ENCODE assay signal across 16 cellular contexts in the genomic region with DNA sequence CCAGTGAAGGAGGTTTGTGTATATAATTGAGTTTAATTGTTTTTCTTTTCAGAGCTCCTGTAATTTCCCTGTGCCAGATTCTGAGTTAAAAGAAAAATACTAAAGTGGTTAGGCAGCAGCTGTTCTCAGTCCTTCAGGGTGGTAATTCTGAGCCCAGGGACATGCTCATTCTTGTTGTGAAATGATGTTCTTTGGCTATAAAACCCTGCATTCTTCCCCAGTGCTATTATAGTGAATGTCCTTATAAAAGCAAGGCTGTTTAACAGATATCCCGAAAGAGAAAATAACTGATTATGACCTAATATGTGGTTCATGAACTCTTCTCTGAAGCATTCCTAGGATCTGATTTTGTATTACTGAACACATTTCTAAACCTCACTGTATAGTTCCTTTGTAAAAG. TPM values are rescaled to one million over a fixed set of nuclear protein-coding genes. Genes with fewer than 3 reads are reported as not detected.
DNase-seq lines count a peak whose midpoint lies in the region; TF ChIP-seq lines count a peak whose summit lies in the region.
"Had no signal": no experiment of that assay in that cellular context is flagged by ENCODE, and none has a peak within 500 bp of the region (broad histone marks: within the 10 kb centered on the region; RNA-seq: fewer than 3 reads in every experiment).

No MANE protein-coding gene starts in this region.

- no peak overlapping the region for H3K4me3 ChIP-seq in breast epithelium
- no peak overlapping the region for H3K4me3 ChIP-seq in skeletal muscle satellite cell (ENCODE audit: low read length)
- H3K4me3 ChIP-seq: neural progenitor cell, spleen, testis had no signal

- DNase-seq in MCF 10A (ENCODE audit: unreplicated experiment), result no peak
- DNase-seq in breast epithelium (ENCODE audit: low spot score in 2 of 2), result no peak
- DNase-seq in NCI-H524 treated with DMSO at 0.1 percent for 48 hours (lab: John Stamatoyannopoulos, UW), result peak; percentile 69
- peak; percentile 35 for DNase-seq in fibroblast of gingiva (ENCODE audit: low read depth)
- no peak for DNase-seq in T-helper 9 cell
- DNase-seq in activated CD4-positive, alpha-beta T cell treated with anti-CD3 and anti-CD28 coated beads for 1 hour, result no peak
- no peak for DNase-seq in activated T-cell treated with anti-CD3 and anti-CD28 coated beads, Interleukin-2, amount 50 U/mL, for 1 hour
- DNase-seq: activated CD8-positive, alpha-beta T cell treated with anti-CD3 and anti-CD28 coated beads, Interleukin-2, amount 10 ng/mL, durations not matched to agents 7 days and 5 days; activated gamma-delta T cell treated with Interleukin-2 at 50 U/mL for 16 hours; hippocampal formation; NCI-H774; RPMI8226; spleen; testis had no signal

- H3K4me1 ChIP-seq in breast epithelium, result no peaks in the 10 kb centered on the region
- H3K4me1 ChIP-seq in skeletal muscle satellite cell (ENCODE audit: control insufficient read depth, insufficient read depth, low read length), result peaks cover 39% of the 10 kb centered on the region
- H3K4me1 ChIP-seq: neural progenitor cell, spleen, testis had no signal

- H3K27me3 ChIP-seq in breast epithelium (no peaks in the 10 kb centered on the region), skeletal muscle satellite cell (ENCODE audit: control insufficient read depth, insufficient read depth, low read length) (no peaks in the 10 kb centered on the region)
- H3K27me3 ChIP-seq: neural progenitor cell, spleen, testis had no signal

- no peak overlapping the region for H3K4me3 Mint-ChIP-seq in MCF 10A (ENCODE audit: unreplicated experiment)
- H3K4me3 Mint-ChIP-seq: activated CD8-positive, alpha-beta T cell treated with anti-CD3 and anti-CD28 coated beads, Interleukin-2, amount 10 ng/mL, durations not matched to agents 7 days and 5 days; neural progenitor cell had no signal

- H3K4me2 ChIP-seq in skeletal muscle satellite cell (ENCODE audit: low read length), result peak overlapping the region; percentile 63
- H3K4me2 ChIP-seq: neural progenitor cell had no signal

- H3K27ac ChIP-seq in breast epithelium, result no peak overlapping the region
- H3K27ac ChIP-seq: neural progenitor cell, spleen, testis had no signal

- CTCF ChIA-PET in MCF 10A (lab: Yijun Ruan, JAX), result no interaction called here

- peaks cover 5% of the 10 kb centered on the region for H3K4me1 Mint-ChIP-seq in MCF 10A (ENCODE audit: insufficient read depth, unreplicated experiment)

- no peaks in the 10 kb centered on the region for H3K36me3 Mint-ChIP-seq in MCF 10A (ENCODE audit: insufficient read depth, unreplicated experiment)

- no peak for TF ChIP-seq POLR2A in breast epithelium (IDR thresholded peaks at IDR 0.05)

- H3K27me3 Mint-ChIP-seq in MCF 10A (ENCODE audit: insufficient read depth, unreplicated experiment), result no peaks in the 10 kb centered on the region

- no peaks in the 10 kb centered on the region for H3K36me3 ChIP-seq in breast epithelium
- H3K36me3 ChIP-seq in skeletal muscle satellite cell (ENCODE audit: insufficient read depth, low read length), result no peaks in the 10 kb centered on the region
- H3K36me3 ChIP-seq: neural progenitor cell, spleen had no signal

- H3K27ac Mint-ChIP-seq in MCF 10A (ENCODE audit: low read depth, unreplicated experiment), result peak overlapping the region; percentile 49
- H3K27ac Mint-ChIP-seq: activated CD8-positive, alpha-beta T cell treated with anti-CD3 and anti-CD28 coated beads, Interleukin-2, amount 10 ng/mL, durations not matched to agents 7 days and 5 days; neural progenitor cell had no signal

- intact Hi-C loops in MCF 10A (cut with micrococcal nuclease) (no loop called here), breast epithelium (cut with DNase I; ENCODE audit: low total_unique reads) (no loop called here)

- H3K9me3 ChIP-seq in breast epithelium, result no peaks in the 10 kb centered on the region
- no peaks in the 10 kb centered on the region for H3K9me3 ChIP-seq in skeletal muscle satellite cell (replicated peaks; ENCODE audit: low read length)
- H3K9me3 ChIP-seq: spleen, testis had no signal

- BruUV-seq in MCF 10A (replicated peaks; lab: Mats Ljungman, UMichigan), result no TSS peak

- peak overlapping the region; percentile 37 for H3K9ac ChIP-seq in skeletal muscle satellite cell (ENCODE audit: low read depth, low read length)
- H3K9ac ChIP-seq: neural progenitor cell had no signal

- POLR2A ChIA-PET in MCF 10A (lab: Yijun Ruan, JAX), result interaction anchor here (0.6 kb wide), 1 partner anchor 30 kb away, joined by 3 read pairs; no protein-coding TSS in a partner anchor

- TF ChIP-seq CTCF in MCF 10A (IDR thresholded peaks at IDR 0.05; ENCODE audit: unreplicated experiment) (no peak), breast epithelium (IDR thresholded peaks at IDR 0.05) (no peak)

- H3K9me3 Mint-ChIP-seq in MCF 10A (ENCODE audit: unreplicated experiment), result no peaks in the 10 kb centered on the region
- H3K9me3 Mint-ChIP-seq: neural progenitor cell had no signal

RNA-seq across cellular contexts. Expression of a gene that starts 34.0 kb away (rescaled TPM):
- total RNA-seq in MCF 10A (2022), result 0.12 TPM in 1 of 2 replicates, not detected in the other
- total RNA-seq in breast epithelium, result 1 to 10 TPM in 1 of 3 donors, under 1 TPM in 2; 0.48 to 2.5 (median 0.66) TPM
- 3.5 and 4.6 TPM in 2 replicates for total RNA-seq in skeletal muscle satellite cell (2012; rRNA removed)
- total RNA-seq: activated CD8-positive, alpha-beta T cell treated with anti-CD3 and anti-CD28 coated beads, Interleukin-2, amount 10 ng/mL, durations not matched to agents 7 days and 5 days had no signal

Comparison
In these comparisons a context has a peak if more than half of its experiments do, and no peak if none do; other contexts are left out.
1. DNase-seq: peak in NCI-H524 treated with DMSO at 0.1 percent for 48 hours (single experiment) and fibroblast of gingiva (single experiment); none in MCF 10A (single experiment), breast epithelium (0 of 2), T-helper 9 cell (single experiment), activated CD4-positive, alpha-beta T cell treated with anti-CD3 and anti-CD28 coated beads for 1 hour (single experiment) and activated T-cell treated with anti-CD3 and anti-CD28 coated beads, Interleukin-2, amount 50 U/mL, for 1 hour (single experiment).